In the genomic region with DNA sequence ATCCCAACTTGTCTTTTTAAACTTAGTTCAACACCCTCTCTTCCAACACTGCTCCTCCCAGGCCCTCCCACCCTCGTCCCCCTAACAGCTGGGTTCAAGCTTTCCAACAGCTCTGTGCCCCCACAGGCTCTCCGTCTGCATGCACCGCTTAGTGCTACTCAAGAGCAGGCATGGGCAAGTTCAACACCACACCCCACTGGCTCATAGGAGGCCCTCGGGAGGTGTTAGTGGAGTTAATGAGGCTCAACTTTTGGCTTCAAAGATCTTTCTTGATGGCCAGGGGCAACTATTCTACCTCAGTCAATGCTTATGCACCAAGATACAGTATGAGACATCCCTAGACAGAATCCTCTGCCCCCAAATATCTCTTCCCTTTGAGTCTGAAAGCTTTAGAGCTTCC, we compare ENCODE assay signal across 21 cellular contexts.
DNase-seq lines count a peak whose midpoint lies in the region; ATAC-seq and TF ChIP-seq lines count a peak whose summit lies in the region.
"Had no signal": no experiment of that assay in that cellular context is flagged by ENCODE, and none has a peak within 500 bp of the region (broad histone marks: within the 10 kb centered on the region; RNA-seq: fewer than 3 reads in every experiment).

No MANE protein-coding gene starts in this region.

- H3K27me3 ChIP-seq in left ventricle myocardium inferior (ENCODE audit: low read depth) = no peaks in the 10 kb centered on the region
- H3K27me3 ChIP-seq in neural progenitor cell = no peaks in the 10 kb centered on the region

- H3K4me3 ChIP-seq in left ventricle myocardium inferior (no peak overlapping the region), epithelial cell of esophagus (ENCODE audit: low read length) (no peak overlapping the region), neural progenitor cell (no peak overlapping the region)
- H3K4me3 ChIP-seq: A549, PC-9 had no signal

- intact Hi-C loops in left ventricle myocardium inferior (cut with micrococcal nuclease) (no loop called here), left cardiac atrium (cut with DNase I) (loop anchor here in 1 of 2 donors (10.0 kb wide), 1 partner anchor 109 kb away; no protein-coding TSS in a partner anchor)

- H3K4me1 Mint-ChIP-seq in neural progenitor cell (peaks cover 13% of the 10 kb centered on the region), glutamatergic neuron (ENCODE audit: low read depth, unreplicated experiment) (peaks cover 5% of the 10 kb centered on the region)
- H3K4me1 Mint-ChIP-seq: B cell had no signal

- H4K20me1 ChIP-seq in neural progenitor cell (ENCODE audit: low read depth) = no peaks in the 10 kb centered on the region

- no peaks in the 10 kb centered on the region for H3K79me2 ChIP-seq in neural progenitor cell (ENCODE audit: low read depth)

- DNase-seq in left ventricle myocardium inferior (no peak), left cardiac atrium (no peak), epithelial cell of esophagus (ENCODE audit: low read depth) (peak; percentile 52), neural progenitor cell (ENCODE audit: low spot score) (no peak), DMS53 (lab: John Stamatoyannopoulos, UW) (no peak), T-helper 9 cell (no peak), glutamatergic neuron (no peak)
- DNase-seq: GOT3, IMR-90, NCI-H1092 treated with DMSO at 0.1 percent for 48 hours, NCI-H1436 treated with DMSO at 0.1 percent for 48 hours, NCI-H1930, NCI-H226, NCI-H510A treated with DMSO at 0.1 percent for 48 hours, NCI-H748 treated with DMSO at 0.1 percent for 48 hours, PC-9, RPMI8226 had no signal

- ATAC-seq in left cardiac atrium = no peak
- ATAC-seq: SK-N-SH treated with all-trans-retinoic acid at 6 μM for 48 hours had no signal

- TF ChIP-seq CTCF in left ventricle myocardium inferior (IDR thresholded peaks at IDR 0.05; ENCODE audit: borderline replicate concordance) (no peak), epithelial cell of esophagus (IDR thresholded peaks at IDR 0.05; ENCODE audit: insufficient read depth, low read depth, low read length, missing control alignments) (no peak), neural progenitor cell (IDR thresholded peaks at IDR 0.05) (no peak), glutamatergic neuron (IDR thresholded peaks at IDR 0.05; ENCODE audit: partially characterized antibody, unreplicated experiment) (no peak)

- H3K36me3 Mint-ChIP-seq in neural progenitor cell = peaks cover 6% of the 10 kb centered on the region
- H3K36me3 Mint-ChIP-seq in glutamatergic neuron (ENCODE audit: unreplicated experiment) = peaks cover 6% of the 10 kb centered on the region

- H3F3A ChIP-seq in neural progenitor cell (ENCODE audit: low read depth) = peaks cover 8% of the 10 kb centered on the region

- H3K36me3 ChIP-seq in left ventricle myocardium inferior (no peaks in the 10 kb centered on the region), neural progenitor cell (no peaks in the 10 kb centered on the region)

- H3K9me3 Mint-ChIP-seq in neural progenitor cell = no peaks in the 10 kb centered on the region
- peaks cover 2% of the 10 kb centered on the region for H3K9me3 Mint-ChIP-seq in glutamatergic neuron (ENCODE audit: unreplicated experiment)

- peaks cover 91% of the 10 kb centered on the region for H3K4me1 ChIP-seq in left ventricle myocardium inferior
- peaks cover 7% of the 10 kb centered on the region for H3K4me1 ChIP-seq in neural progenitor cell
- H3K4me1 ChIP-seq: A549 had no signal

- H3K9ac ChIP-seq in neural progenitor cell = no peak overlapping the region
- H3K9ac ChIP-seq: KMS-11 had no signal

- H3K4me2 ChIP-seq in neural progenitor cell = no peak overlapping the region
- H3K4me2 ChIP-seq: A549, KMS-11, PC-9 had no signal

- no peak overlapping the region for H2AFZ ChIP-seq in neural progenitor cell (replicated peaks)
- H2AFZ ChIP-seq: PC-9 had no signal

- H3K27ac Mint-ChIP-seq in neural progenitor cell (no peak overlapping the region), glutamatergic neuron (ENCODE audit: unreplicated experiment) (no peak overlapping the region)
- H3K27ac Mint-ChIP-seq: B cell had no signal

- H3K27ac ChIP-seq in left ventricle myocardium inferior (replicated peaks) (peak overlapping the region; percentile 84), neural progenitor cell (no peak overlapping the region)
- H3K27ac ChIP-seq: A549, KMS-11, PC-9 had no signal

- peak overlapping the region; percentile 57 for H3K4me3 Mint-ChIP-seq in neural progenitor cell
- no peak overlapping the region for H3K4me3 Mint-ChIP-seq in glutamatergic neuron (ENCODE audit: unreplicated experiment)
- H3K4me3 Mint-ChIP-seq: B cell had no signal

- no peaks in the 10 kb centered on the region for H3K9me3 ChIP-seq in left ventricle myocardium inferior (replicated peaks)
- no peaks in the 10 kb centered on the region for H3K9me3 ChIP-seq in neural progenitor cell (ENCODE audit: low read depth)
- H3K9me3 ChIP-seq: A549 had no signal

- peaks cover 3% of the 10 kb centered on the region for H3K27me3 Mint-ChIP-seq in neural progenitor cell (ENCODE audit: insufficient read depth, low read depth)
- H3K27me3 Mint-ChIP-seq in glutamatergic neuron (ENCODE audit: unreplicated experiment) = peaks cover 3% of the 10 kb centered on the region
